1 cellular context compared by ENCODE assay signal in genomic region chr2:23806201-23806600, GRCh38.
TF ChIP-seq lines count a peak whose summit lies in the region.

No MANE protein-coding gene starts in this region.

TF ChIP-seq in K562, 482 proteins besides CTCF, POLR2A, EP300 and RAD21 (continued from another document):
- TF ChIP-seq HNRNPLL (IDR thresholded peaks at IDR 0.05; ENCODE audit: low read depth, low read length, poor library complexity, severe bottlenecking) (no peak), MEF2A (IDR thresholded peaks at IDR 0.05; ENCODE audit: control insufficient read depth, low read depth, low read length) (no peak), POLR2AphosphoS5 (IDR thresholded peaks at IDR 0.05; ENCODE audit: control insufficient read depth, insufficient read depth, low read depth, low read length) (no peak), NR2C2 (CRISPR knock-in tag; IDR thresholded peaks at IDR 0.05) (no peak), NR2C2 (tag; IDR thresholded peaks at IDR 0.05) (no peak), CHCHD3 (CRISPR knock-in tag; IDR thresholded peaks at IDR 0.05) (no peak), ZKSCAN1 (IDR thresholded peaks at IDR 0.05; ENCODE audit: low read depth, low read length) (no peak), SPI1 (IDR thresholded peaks at IDR 0.05; ENCODE audit: borderline replicate concordance, low read depth, low read length) (no peak), KAT2B (IDR thresholded peaks at IDR 0.05; ENCODE audit: low read depth, low read length) (no peak), ZNF551 (CRISPR knock-in tag; IDR thresholded peaks at IDR 0.05) (no peak)
